Comparison of ENCODE assay signal across 16 cellular contexts in genomic region chr1:231727171-231727570, GRCh38.
DNase-seq lines count a peak whose midpoint lies in the region; TF ChIP-seq lines count a peak whose summit lies in the region.
"Had no signal": no experiment of that assay in that cellular context is flagged by ENCODE, and none has a peak within 500 bp of the region (broad histone marks: within the 10 kb centered on the region; RNA-seq: fewer than 3 reads in every experiment).

No MANE protein-coding gene starts in this region.

- no peaks in the 10 kb centered on the region for H3K9me2 ChIP-seq in SK-N-SH

- POLR2A ChIA-PET in SK-N-SH (lab: Yijun Ruan, JAX): no interaction called here

- peaks cover 37% of the 10 kb centered on the region for H3K4me1 Mint-ChIP-seq in osteocyte (ENCODE audit: unreplicated experiment)

- DNase-seq in AG10803 (ENCODE audit: low read depth): peak; percentile 11
- DNase-seq in SK-N-SH: peak; percentile 54
- peak; percentile 37 for DNase-seq in esophagus muscularis mucosa (ENCODE audit: extremely low spot score)
- DNase-seq in osteocyte (ENCODE audit: extremely low spot score, unreplicated experiment): no peak
- DNase-seq in DMS79 treated with DMSO at 0.1 percent for 48 hours (lab: John Stamatoyannopoulos, UW): no peak
- no peak for DNase-seq in pons (ENCODE audit: low spot score)
- no peak for DNase-seq in DMS53 treated with DMSO at 0.1 percent for 48 hours (lab: John Stamatoyannopoulos, UW; ENCODE audit: unreplicated experiment)
- DNase-seq: 8988T; CD4-positive, CD25-positive, alpha-beta regulatory T cell; DMS 273 treated with DMSO at 0.1 percent for 48 hours; DMS79; GDM1; HFFc6 had no signal

- H2AFZ ChIP-seq in SK-N-SH (ENCODE audit: low read depth): no peak overlapping the region

- H3K27me3 ChIP-seq in SK-N-SH (ENCODE audit: insufficient read depth) (no peaks in the 10 kb centered on the region), esophagus muscularis mucosa (no peaks in the 10 kb centered on the region)
- H3K27me3 ChIP-seq: BLaER1 treated with 17β-estradiol and CSF1 and Interleukin-3, amounts not matched to agents 10 nM and 100 nM had no signal

- H3K4me3 Mint-ChIP-seq in osteocyte (ENCODE audit: unreplicated experiment): no peak overlapping the region
- H3K4me3 Mint-ChIP-seq: CD4-positive, CD25-positive, alpha-beta regulatory T cell; HFFc6; IgD-negative memory B cell had no signal

- no peaks in the 10 kb centered on the region for H4K20me1 ChIP-seq in SK-N-SH (ENCODE audit: insufficient read depth)

- H3K27me3 Mint-ChIP-seq in osteocyte (ENCODE audit: unreplicated experiment): no peaks in the 10 kb centered on the region
- H3K27me3 Mint-ChIP-seq: CD4-positive, CD25-positive, alpha-beta regulatory T cell; IgD-negative memory B cell had no signal

- CTCF ChIA-PET in SK-N-SH (lab: Yijun Ruan, JAX): interaction anchor here (1.3 kb wide), 1 partner anchor 14 kb away, joined by 3 read pairs; no protein-coding TSS in a partner anchor

- H3K4me2 ChIP-seq in SK-N-SH: no peak overlapping the region

- no peaks in the 10 kb centered on the region for H3K9me3 ChIP-seq in SK-N-SH
- no peaks in the 10 kb centered on the region for H3K9me3 ChIP-seq in esophagus muscularis mucosa
- H3K9me3 ChIP-seq: HAP-1 had no signal

- 65% methylated on average over 2 of the region's 2 CpGs for WGBS in SK-N-SH (ENCODE audit: low lambda C conversion rate)
- WGBS in esophagus muscularis mucosa: 87% methylated on average over 2 of the region's 2 CpGs

- TF ChIP-seq CTCF in AG10803 (conservative IDR thresholded peaks at IDR 0.05; ENCODE audit: low read length) (no peak), SK-N-SH (IDR thresholded peaks at IDR 0.05) (no peak), esophagus muscularis mucosa (IDR thresholded peaks at IDR 0.05) (no peak), osteocyte (IDR thresholded peaks at IDR 0.05) (no peak)

- intact Hi-C loops in esophagus muscularis mucosa (cut with DNase I): no loop called here

- H3F3A ChIP-seq in SK-N-SH (replicated peaks; ENCODE audit: insufficient read depth): no peaks in the 10 kb centered on the region

- peak overlapping the region in 1 of 2 experiments; percentile 39; a peak in 2 of 4 replicates for H3K27ac ChIP-seq in SK-N-SH (ENCODE audit: low read depth in 2 of 2, low read length in 1 of 2)
- no peak overlapping the region for H3K27ac ChIP-seq in esophagus muscularis mucosa (replicated peaks in 1 of 4)
- H3K27ac ChIP-seq: BLaER1 treated with 17β-estradiol and CSF1 and Interleukin-3, amounts not matched to agents 10 nM and 100 nM had no signal

- H3K36me3 ChIP-seq in SK-N-SH (replicated peaks in 1 of 2; ENCODE audit: control insufficient read depth in 1 of 2, insufficient read depth in 2 of 2, low read length in 1 of 2) (no peaks in the 10 kb centered on the region), esophagus muscularis mucosa (no peaks in the 10 kb centered on the region)
- H3K36me3 ChIP-seq: HAP-1 had no signal

- no peak for TF ChIP-seq POLR2A in esophagus muscularis mucosa (IDR thresholded peaks at IDR 0.05; ENCODE audit: low read depth)

- H3K4me3 ChIP-seq in AG10803 (ENCODE audit: low read length) (no peak overlapping the region), SK-N-SH (ENCODE audit: low read depth in 2 of 2, low read length in 1 of 2) (no peak overlapping the region), esophagus muscularis mucosa (no peak overlapping the region)
- H3K4me3 ChIP-seq: BLaER1 treated with 17β-estradiol and CSF1 and Interleukin-3, amounts not matched to agents 10 nM and 100 nM; HAP-1 had no signal

- H3K79me2 ChIP-seq in SK-N-SH (ENCODE audit: insufficient read depth): no peaks in the 10 kb centered on the region

- TF ChIP-seq RAD21 in SK-N-SH (IDR thresholded peaks at IDR 0.05; ENCODE audit: low read length): no peak

- no peaks in the 10 kb centered on the region for H3K9me3 Mint-ChIP-seq in osteocyte (ENCODE audit: unreplicated experiment)
- H3K9me3 Mint-ChIP-seq: HFFc6, IgD-negative memory B cell had no signal

- peaks cover 4% of the 10 kb centered on the region for H3K36me3 Mint-ChIP-seq in osteocyte (ENCODE audit: unreplicated experiment)
- H3K36me3 Mint-ChIP-seq: CD4-positive, CD25-positive, alpha-beta regulatory T cell had no signal

- peaks cover 0 to 21% of the 10 kb centered on the region in 2 experiments; a peak in 2 of 4 replicates for H3K4me1 ChIP-seq in SK-N-SH (ENCODE audit: control insufficient read depth in 1 of 2, insufficient read depth in 2 of 2, low read depth in 1 of 2, low read length in 1 of 2)
- H3K4me1 ChIP-seq in esophagus muscularis mucosa: peaks cover 0 to 4% (median 0%) of the 10 kb centered on the region in 4 donors
- H3K4me1 ChIP-seq: HAP-1 had no signal

- peak overlapping the region; percentile 28 for H3K27ac Mint-ChIP-seq in osteocyte (ENCODE audit: unreplicated experiment)
- H3K27ac Mint-ChIP-seq: HFFc6, IgD-negative memory B cell had no signal

- TF ChIP-seq EP300 in SK-N-SH (IDR thresholded peaks at IDR 0.05; ENCODE audit: borderline replicate concordance in 1 of 2, low read depth in 1 of 2, low read length in 1 of 2): peak in 1 of 2 experiments; percentile 31; a peak in 1 of 4 replicates
- TF ChIP-seq EP300 in esophagus muscularis mucosa (IDR thresholded peaks at IDR 0.05): no peak

- no peak overlapping the region for H3K9ac ChIP-seq in SK-N-SH
- H3K9ac ChIP-seq: BLaER1 treated with 17β-estradiol and CSF1 and Interleukin-3, amounts not matched to agents 10 nM and 100 nM had no signal

TF ChIP-seq in SK-N-SH, 30 proteins besides CTCF, POLR2A, EP300 and RAD21 (continues in another document):
- TF ChIP-seq MAX (IDR thresholded peaks at IDR 0.05; ENCODE audit: low read depth): no peak
- TF ChIP-seq PBX3 (IDR thresholded peaks at IDR 0.05): no peak
- no peak for TF ChIP-seq SIN3A (IDR thresholded peaks at IDR 0.05; ENCODE audit: borderline replicate concordance, low read depth, low read length)
- TF ChIP-seq TCF12 (IDR thresholded peaks at IDR 0.05): peak; percentile 9; the same call in 1 of the 2 replicates
- TF ChIP-seq USF2 (IDR thresholded peaks at IDR 0.05; ENCODE audit: borderline replicate concordance, low read depth, low read length): no peak
- no peak for TF ChIP-seq FOXJ3 (CRISPR knock-in tag; IDR thresholded peaks at IDR 0.05)
- TF ChIP-seq TAF1 (IDR thresholded peaks at IDR 0.05; ENCODE audit: borderline replicate concordance, low read depth, low read length): no peak
- peak; percentile 38 for TF ChIP-seq CHD2 (IDR thresholded peaks at IDR 0.05; ENCODE audit: low read length, partially characterized antibody)
- TF ChIP-seq REST (IDR thresholded peaks at IDR 0.05; ENCODE audit: low read depth, low read length): no peak

Comparison
In these comparisons a context has a peak if more than half of its experiments do, and no peak if none do; other contexts are left out.
1. DNase-seq: peak in AG10803 (single experiment), SK-N-SH (single experiment) and esophagus muscularis mucosa (single experiment); none in osteocyte (single experiment), DMS79 treated with DMSO at 0.1 percent for 48 hours (single experiment), pons (single experiment) and DMS53 treated with DMSO at 0.1 percent for 48 hours (single experiment).